ENCODE assay signal across 8 cellular contexts in the genomic region with DNA sequence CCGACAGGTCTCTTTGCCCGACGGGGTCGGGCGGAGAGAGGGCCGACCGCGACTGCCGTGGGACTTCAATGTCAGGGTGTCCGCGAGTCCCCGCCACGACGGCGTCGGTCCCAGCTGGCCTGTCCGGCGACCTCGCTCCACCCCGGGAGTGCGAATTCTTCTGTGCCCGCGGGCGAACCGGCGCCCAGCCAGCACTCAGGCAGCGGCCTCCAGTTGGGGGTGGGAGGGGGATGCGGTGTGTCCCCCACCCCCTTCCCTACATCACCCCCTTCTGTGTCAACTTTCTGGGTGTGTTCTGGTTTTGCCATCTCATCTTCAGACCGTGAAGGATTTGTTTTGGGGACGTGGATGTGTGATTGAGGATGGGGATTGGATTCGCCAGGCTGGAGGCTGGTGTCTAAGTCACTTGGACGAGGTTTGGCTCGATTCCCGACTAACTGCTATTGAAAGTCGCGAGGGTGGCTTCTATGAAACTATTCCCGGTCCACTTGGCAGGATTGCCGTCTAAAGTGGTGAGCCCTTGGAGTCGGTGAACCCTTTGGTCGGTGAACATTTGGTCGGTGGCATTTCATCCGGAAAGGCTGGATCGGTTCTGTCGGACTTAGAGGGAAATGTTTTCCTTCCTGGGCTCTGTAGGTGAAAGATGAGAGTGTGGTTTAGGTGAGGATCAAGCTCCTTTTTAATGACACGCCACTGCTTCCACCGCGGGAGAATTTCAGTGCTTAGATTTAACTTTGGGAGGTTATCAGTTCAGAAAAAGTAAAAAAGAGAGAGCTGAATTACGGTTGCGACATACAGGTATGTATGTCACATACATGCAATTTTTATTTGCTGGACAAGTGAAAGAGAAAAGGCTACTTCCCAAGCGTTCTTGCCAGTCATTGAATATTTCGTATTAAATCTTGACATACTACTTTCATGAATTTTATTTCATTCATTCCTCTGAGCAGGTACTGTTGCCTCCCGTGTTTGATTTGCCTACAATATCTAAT. TPM values are rescaled to one million over a fixed set of nuclear protein-coding genes. Genes with fewer than 3 reads are reported as not detected.
DNase-seq lines count a peak whose midpoint lies in the region; ATAC-seq and TF ChIP-seq lines count a peak whose summit lies in the region.

No MANE protein-coding gene starts in this region.

- H3K27ac Mint-ChIP-seq in CD14-positive monocyte, result peak overlapping the region in 5 of 7 donors; percentile 40 to 84 (median 71)

- peak; percentile 44 for DNase-seq in CD14-positive monocyte (ENCODE audit: low spot score)
- DNase-seq in SK-N-DZ (ENCODE audit: low spot score), result peak; percentile 24
- no peak for DNase-seq in effector memory CD4-positive, alpha-beta T cell
- DNase-seq in lung microvascular endothelial cell (ENCODE audit: low read depth in 2 of 2), result peak; percentile 47 to 54
- peak; percentile 16 for DNase-seq in thoracic aorta (ENCODE audit: low spot score)
- DNase-seq in NCI-H774 (lab: John Stamatoyannopoulos, UW), result no peak

- no peaks in the 10 kb centered on the region for H3K27me3 ChIP-seq in effector memory CD4-positive, alpha-beta T cell (replicated peaks; ENCODE audit: control insufficient read depth, insufficient read depth, low read length, poor library complexity, severe bottlenecking)
- no peaks in the 10 kb centered on the region for H3K27me3 ChIP-seq in thoracic aorta (replicated peaks; ENCODE audit: insufficient read depth)

- H3K4me3 ChIP-seq in effector memory CD4-positive, alpha-beta T cell (ENCODE audit: insufficient read depth, low read depth, low read length, poor library complexity, severe bottlenecking), result peak overlapping the region; percentile 76
- H3K4me3 ChIP-seq in thoracic aorta, result peak overlapping the region; percentile 86

- peaks cover 0 to 12% (median 8%) of the 10 kb centered on the region in 3 donors for H3K27me3 Mint-ChIP-seq in CD14-positive monocyte (ENCODE audit: low read depth in 3 of 3)

- H3K9me3 Mint-ChIP-seq in CD14-positive monocyte, result peaks cover 0 to 3% (median 0%) of the 10 kb centered on the region in 7 donors

- H3K4me1 Mint-ChIP-seq in CD14-positive monocyte, result peaks cover 40% of the 10 kb centered on the region

- H3K9me3 ChIP-seq in effector memory CD4-positive, alpha-beta T cell (ENCODE audit: control insufficient read depth, low read length), result no peaks in the 10 kb centered on the region
- no peaks in the 10 kb centered on the region for H3K9me3 ChIP-seq in thoracic aorta

- H3K27ac ChIP-seq in effector memory CD4-positive, alpha-beta T cell (ENCODE audit: insufficient read depth, low read length, poor library complexity, severe bottlenecking), result peak overlapping the region; percentile 69
- peak overlapping the region; percentile 81 to 85 for H3K27ac ChIP-seq in thoracic aorta

- intact Hi-C loops in CD14-positive monocyte (cut with micrococcal nuclease), result no loop called here

- no peak overlapping the region for H3K4me3 Mint-ChIP-seq in CD14-positive monocyte

- peaks cover 6% of the 10 kb centered on the region for H3K4me1 ChIP-seq in effector memory CD4-positive, alpha-beta T cell (ENCODE audit: control insufficient read depth, insufficient read depth, low read length, poor library complexity, severe bottlenecking)
- peaks cover 15 to 29% of the 10 kb centered on the region in 2 donors for H3K4me1 ChIP-seq in thoracic aorta (ENCODE audit: control insufficient read depth in 1 of 2, low read depth in 2 of 2)

- TF ChIP-seq CTCF in CD14-positive monocyte (IDR thresholded peaks at IDR 0.05) (no peak), thoracic aorta (IDR thresholded peaks at IDR 0.05) (no peak)

- no peaks in the 10 kb centered on the region for H3K36me3 Mint-ChIP-seq in CD14-positive monocyte

- H3K36me3 ChIP-seq in effector memory CD4-positive, alpha-beta T cell (ENCODE audit: control insufficient read depth, insufficient read depth, low read length), result no peaks in the 10 kb centered on the region
- no peaks in the 10 kb centered on the region for H3K36me3 ChIP-seq in thoracic aorta

- peak; percentile 14 for ATAC-seq in GM18868 (IDR thresholded peaks at IDR 0.05; ENCODE audit: unreplicated experiment)
- peak; percentile 19 for ATAC-seq in HG03342 (IDR thresholded peaks at IDR 0.05; ENCODE audit: unreplicated experiment)
- no peak for ATAC-seq in thoracic aorta (ENCODE audit: insufficient number of reproducible peaks, low FRiP score, low read depth)

RNA-seq across cellular contexts. Expression of a gene that starts 0.8 kb away (rescaled TPM):
- 10 to 100 TPM; 21.0 to 24.9 TPM for polyA plus RNA-seq in CD14-positive monocyte
- 26.5 and 27.6 TPM in 2 replicates for polyA plus RNA-seq in SK-N-DZ (2014; cell fraction: cytosol; rRNA removed)
- polyA plus RNA-seq in SK-N-DZ (2014; cell fraction: nucleus; rRNA removed), result 17.6 and 17.8 TPM in 2 replicates
- total RNA-seq in lung microvascular endothelial cell (25.7 and 29.6 TPM in 2 replicates), thoracic aorta (10 to 100 TPM; 14.0 to 31.7 TPM)

Comparison
In these comparisons a context has a peak if more than half of its experiments do, and no peak if none do; other contexts are left out.
1. DNase-seq: peak in CD14-positive monocyte (single experiment), SK-N-DZ (single experiment), lung microvascular endothelial cell (2 of 2) and thoracic aorta (single experiment); none in effector memory CD4-positive, alpha-beta T cell (0 of 3) and NCI-H774 (single experiment).